ENCODE assay signal across 8 cellular contexts in the genomic region with DNA sequence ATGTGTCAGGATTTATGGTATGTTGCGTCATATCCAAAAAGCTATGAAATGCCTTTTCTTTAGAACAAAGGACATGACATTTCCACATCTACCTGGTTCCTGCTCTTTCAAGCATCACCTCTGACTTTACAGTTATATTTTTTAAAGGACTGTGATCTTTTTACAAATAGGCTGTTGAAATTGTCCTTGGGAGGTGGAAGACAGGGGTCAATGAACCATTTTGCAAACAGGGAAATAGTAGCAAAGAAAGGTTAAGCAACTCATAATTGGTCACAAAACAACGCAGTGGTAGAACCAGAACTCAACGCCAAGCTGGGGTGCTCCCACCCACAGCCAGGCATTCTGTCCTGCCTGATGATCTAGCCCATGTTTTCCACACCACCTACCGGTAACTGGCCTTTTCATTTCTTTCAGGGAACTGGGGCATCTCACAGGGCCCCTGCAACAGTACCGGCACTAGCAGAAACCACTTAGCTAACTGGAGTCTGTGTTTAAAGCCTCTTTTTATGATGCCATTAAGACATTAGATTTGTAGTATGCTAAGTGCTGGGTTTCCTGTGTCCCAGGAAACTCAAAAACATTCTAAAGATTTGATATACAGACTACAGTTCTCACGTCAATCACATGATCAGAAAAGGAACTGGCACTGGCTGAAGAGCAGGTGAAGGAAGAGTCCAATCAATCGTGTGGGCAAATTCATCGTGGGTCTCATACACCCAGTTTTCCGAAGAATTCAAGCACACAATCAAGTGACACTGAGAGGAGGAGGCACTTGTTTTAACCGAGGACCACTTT. TPM values are rescaled to one million over a fixed set of nuclear protein-coding genes. Genes with fewer than 3 reads are reported as not detected.
A peak's percentile ranks its signal among the peaks of the same experiment; 100 is the strongest.
DNase-seq lines count a peak whose midpoint lies in the region; ATAC-seq and TF ChIP-seq lines count a peak whose summit lies in the region.

No MANE protein-coding gene starts in this region.

- ATAC-seq in sciatic nerve (peak; percentile 28), HG03439 (IDR thresholded peaks at IDR 0.05; ENCODE audit: unreplicated experiment) (no peak)

- H3K4me1 ChIP-seq in testis: peaks cover 4% of the 10 kb centered on the region

- intact Hi-C loops in activated CD4-positive, alpha-beta memory T cell treated with anti-CD3 and anti-CD28 coated beads for 36 hours (cut with micrococcal nuclease): loop anchor here (1.0 to 5.0 kb wide), 12 partner anchors 15 to 483 kb away; no protein-coding TSS in a partner anchor
- intact Hi-C loops in sciatic nerve (cut with DNase I): loop anchor here (5.0 kb wide), 1 partner anchor 338 kb away; no protein-coding TSS in a partner anchor
- intact Hi-C loops in testis (cut with DNase I; ENCODE audit: low total_unique reads): loop anchor here (5.0 kb wide), 1 partner anchor 338 kb away; no protein-coding TSS in a partner anchor

- POLR2A ChIA-PET in activated CD4-positive, alpha-beta memory T cell treated with anti-CD3 and anti-CD28 coated beads for 36 hours (lab: Charles Lee): interaction anchor here (0.7 to 2.1 kb wide), 10 partner anchors 9 to 360 kb away, joined by 3 to 7 read pairs (median 5); a partner anchor contains a TSS

- DNase-seq in AG09309 (ENCODE audit: low read depth) (peak; percentile 75), HS-5 (ENCODE audit: low read depth) (peak; percentile 100), foreskin fibroblast (peak; percentile 59 to 81), sciatic nerve (ENCODE audit: low spot score) (no peak), testis (no peak), AG08395 (ENCODE audit: low spot score) (no peak)
- peak; percentile 53 for DNase-seq in activated CD4-positive, alpha-beta memory T cell treated with anti-CD3 and anti-CD28 coated beads for 36 hours

- H3K4me3 Mint-ChIP-seq in activated CD4-positive, alpha-beta memory T cell treated with anti-CD3 and anti-CD28 coated beads for 36 hours: peak overlapping the region; percentile 82

- H3K27ac ChIP-seq in testis: peak overlapping the region in 1 of 2 donors; percentile 17

- WGBS in testis, 2 donors: 64 to 67% methylated on average over 10 of the region's 10 CpGs

- peak overlapping the region; percentile 97 for H3K27ac Mint-ChIP-seq in activated CD4-positive, alpha-beta memory T cell treated with anti-CD3 and anti-CD28 coated beads for 36 hours

- H3K9me3 Mint-ChIP-seq in activated CD4-positive, alpha-beta memory T cell treated with anti-CD3 and anti-CD28 coated beads for 36 hours: no peaks in the 10 kb centered on the region

- no peaks in the 10 kb centered on the region for H3K27me3 Mint-ChIP-seq in activated CD4-positive, alpha-beta memory T cell treated with anti-CD3 and anti-CD28 coated beads for 36 hours

- TF ChIP-seq CTCF in AG09309 (IDR thresholded peaks at IDR 0.05; ENCODE audit: control insufficient read depth, insufficient read depth, low read depth, low read length, missing control alignments): peak; percentile 23
- no peak for TF ChIP-seq CTCF in foreskin fibroblast (IDR thresholded peaks at IDR 0.05; ENCODE audit: low read depth, low read length)
- no peak for TF ChIP-seq CTCF in testis (IDR thresholded peaks at IDR 0.05)

- peaks cover 75% of the 10 kb centered on the region for H3K36me3 Mint-ChIP-seq in activated CD4-positive, alpha-beta memory T cell treated with anti-CD3 and anti-CD28 coated beads for 36 hours

- H3K4me3 ChIP-seq in AG09309 (ENCODE audit: control insufficient read depth, low read depth, low read length) (no peak overlapping the region), foreskin fibroblast (ENCODE audit: low read depth in 1 of 2, low read length in 2 of 2) (peak overlapping the region; percentile 2 to 11), testis (no peak overlapping the region)

- no peaks in the 10 kb centered on the region for H3K36me3 ChIP-seq in testis (ENCODE audit: low read depth, missing control alignments)

- TF ChIP-seq POLR2A in testis (IDR thresholded peaks at IDR 0.05): no peak

- peaks cover 87% of the 10 kb centered on the region for H3K4me1 Mint-ChIP-seq in activated CD4-positive, alpha-beta memory T cell treated with anti-CD3 and anti-CD28 coated beads for 36 hours (ENCODE audit: low read depth)

- H3K27me3 ChIP-seq in testis: no peaks in the 10 kb centered on the region

- no peaks in the 10 kb centered on the region for H3K9me3 ChIP-seq in testis

- CTCF ChIA-PET in activated CD4-positive, alpha-beta memory T cell treated with anti-CD3 and anti-CD28 coated beads for 36 hours (lab: Charles Lee): interaction anchor here (0.5 to 8.7 kb wide), 22 partner anchors 10 to 482 kb away, joined by 3 to 81 read pairs (median 6); no protein-coding TSS in a partner anchor

RNA-seq across cellular contexts. Expression of a gene that starts 13.9 kb away (rescaled TPM):
- total RNA-seq in activated CD4-positive, alpha-beta memory T cell treated with anti-CD3 and anti-CD28 coated beads for 36 hours: 10 to 100 TPM; 56.3 to 57.5 TPM
- total RNA-seq in sciatic nerve: 34.9 TPM
- 10 to 100 TPM; 48.6 to 61.2 TPM for total RNA-seq in testis
- polyA plus RNA-seq in testis (ENCODE audit: insufficient read depth, low read depth, low replicate concordance): 47.3 TPM

Comparison
In these comparisons a context has a peak if more than half of its experiments do, and no peak if none do; other contexts are left out.
1. DNase-seq: peak in AG09309 (single experiment), HS-5 (single experiment), activated CD4-positive, alpha-beta memory T cell treated with anti-CD3 and anti-CD28 coated beads for 36 hours (single experiment) and foreskin fibroblast (2 of 2); none in sciatic nerve (single experiment), testis (single experiment) and AG08395 (single experiment).
2. H3K4me3 ChIP-seq: peak in foreskin fibroblast (2 of 2); none in AG09309 (single experiment) and testis (0 of 2).